In the genomic region with DNA sequence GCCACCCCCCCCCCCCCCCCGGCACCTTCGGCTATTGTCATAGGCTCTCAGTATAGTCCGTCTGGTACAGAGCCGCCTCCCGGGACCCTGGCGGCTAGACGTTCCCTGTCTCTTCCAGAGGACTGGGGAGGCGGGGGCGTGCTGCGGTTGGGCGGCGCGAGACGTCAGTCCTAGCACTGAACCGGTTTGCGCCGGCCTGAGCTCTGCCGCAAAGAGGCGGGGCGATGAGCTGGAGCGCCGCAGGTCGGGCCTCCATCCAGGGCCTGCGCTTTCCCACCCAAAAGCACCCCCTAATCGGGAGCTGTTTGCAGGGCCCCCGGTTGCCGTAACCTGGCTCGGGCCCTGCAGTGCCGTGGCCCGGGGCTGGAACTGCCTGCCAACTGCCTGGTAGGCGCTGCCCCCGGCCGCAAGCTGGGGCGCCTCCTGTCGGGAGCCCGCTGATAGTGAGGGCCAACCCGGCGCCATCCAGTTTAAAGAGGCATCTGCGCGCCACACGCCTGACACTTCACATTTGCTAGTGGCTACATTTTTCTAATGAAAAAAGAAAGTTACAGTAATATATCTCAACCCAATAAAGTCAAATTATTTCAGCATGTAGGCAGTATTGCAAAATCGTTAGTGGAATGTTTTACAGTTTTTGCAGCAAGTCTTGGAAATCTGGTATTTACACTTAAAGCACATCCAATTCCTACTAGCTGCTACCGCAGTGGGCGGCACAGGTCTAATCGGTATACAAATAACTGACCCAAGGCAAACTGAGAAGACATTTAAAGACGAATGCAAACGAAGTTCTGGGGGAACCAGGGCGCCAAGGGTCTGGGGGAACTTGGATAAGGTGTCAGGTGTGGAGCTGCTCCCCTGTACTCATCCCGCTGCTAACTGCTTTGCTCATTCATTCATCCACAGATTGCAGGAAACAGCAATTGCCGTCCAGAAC, we compare ENCODE assay signal across 1 cellular context.
TF ChIP-seq lines count a peak whose summit lies in the region.

No MANE protein-coding gene starts in this region.

TF ChIP-seq in HepG2, 621 proteins besides CTCF, POLR2A, EP300 and RAD21 (continued from another document and continues in another):
- TF ChIP-seq, protein P1, sequence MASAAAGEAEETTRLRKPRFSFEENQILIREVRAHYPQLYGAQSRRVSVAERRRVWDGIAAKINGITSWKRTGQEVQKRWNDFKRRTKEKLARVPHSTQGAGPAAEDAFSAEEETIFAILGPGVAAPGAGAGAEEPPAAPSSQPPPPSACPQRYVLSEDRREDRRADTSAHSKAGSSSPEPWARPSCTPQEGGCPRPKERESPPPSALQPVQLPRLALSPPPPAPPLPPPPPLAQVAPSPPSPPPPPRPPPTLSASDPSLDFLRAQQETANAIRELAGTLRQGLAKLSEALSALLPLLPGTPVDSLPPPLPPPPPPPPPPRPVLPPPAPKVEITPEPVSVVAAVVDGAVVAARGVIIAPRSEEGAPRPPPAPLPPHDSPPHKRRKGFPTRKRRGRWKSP (CRISPR knock-in tag; IDR thresholded peaks at IDR 0.05) = peak; percentile 99
- TF ChIP-seq, protein P2, sequence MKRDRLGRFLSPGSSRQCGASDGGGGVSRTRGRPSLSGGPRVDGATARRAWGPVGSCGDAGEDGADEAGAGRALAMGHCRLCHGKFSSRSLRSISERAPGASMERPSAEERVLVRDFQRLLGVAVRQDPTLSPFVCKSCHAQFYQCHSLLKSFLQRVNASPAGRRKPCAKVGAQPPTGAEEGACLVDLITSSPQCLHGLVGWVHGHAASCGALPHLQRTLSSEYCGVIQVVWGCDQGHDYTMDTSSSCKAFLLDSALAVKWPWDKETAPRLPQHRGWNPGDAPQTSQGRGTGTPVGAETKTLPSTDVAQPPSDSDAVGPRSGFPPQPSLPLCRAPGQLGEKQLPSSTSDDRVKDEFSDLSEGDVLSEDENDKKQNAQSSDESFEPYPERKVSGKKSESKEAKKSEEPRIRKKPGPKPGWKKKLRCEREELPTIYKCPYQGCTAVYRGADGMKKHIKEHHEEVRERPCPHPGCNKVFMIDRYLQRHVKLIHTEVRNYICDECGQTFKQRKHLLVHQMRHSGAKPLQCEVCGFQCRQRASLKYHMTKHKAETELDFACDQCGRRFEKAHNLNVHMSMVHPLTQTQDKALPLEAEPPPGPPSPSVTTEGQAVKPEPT (CRISPR knock-in tag; IDR thresholded peaks at IDR 0.05; ENCODE audit: low read depth) = no peak
- TF ChIP-seq, protein P3, sequence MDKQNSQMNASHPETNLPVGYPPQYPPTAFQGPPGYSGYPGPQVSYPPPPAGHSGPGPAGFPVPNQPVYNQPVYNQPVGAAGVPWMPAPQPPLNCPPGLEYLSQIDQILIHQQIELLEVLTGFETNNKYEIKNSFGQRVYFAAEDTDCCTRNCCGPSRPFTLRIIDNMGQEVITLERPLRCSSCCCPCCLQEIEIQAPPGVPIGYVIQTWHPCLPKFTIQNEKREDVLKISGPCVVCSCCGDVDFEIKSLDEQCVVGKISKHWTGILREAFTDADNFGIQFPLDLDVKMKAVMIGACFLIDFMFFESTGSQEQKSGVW (CRISPR knock-in tag; IDR thresholded peaks at IDR 0.05; ENCODE audit: borderline replicate concordance) = no peak
- TF ChIP-seq KDM6A (CRISPR knock-in tag; IDR thresholded peaks at IDR 0.05; ENCODE audit: low read depth) = no peak
- no peak for TF ChIP-seq PRPF4 (IDR thresholded peaks at IDR 0.05; ENCODE audit: low read depth, low read length, poor library complexity, severe bottlenecking)
- TF ChIP-seq, protein P4, sequence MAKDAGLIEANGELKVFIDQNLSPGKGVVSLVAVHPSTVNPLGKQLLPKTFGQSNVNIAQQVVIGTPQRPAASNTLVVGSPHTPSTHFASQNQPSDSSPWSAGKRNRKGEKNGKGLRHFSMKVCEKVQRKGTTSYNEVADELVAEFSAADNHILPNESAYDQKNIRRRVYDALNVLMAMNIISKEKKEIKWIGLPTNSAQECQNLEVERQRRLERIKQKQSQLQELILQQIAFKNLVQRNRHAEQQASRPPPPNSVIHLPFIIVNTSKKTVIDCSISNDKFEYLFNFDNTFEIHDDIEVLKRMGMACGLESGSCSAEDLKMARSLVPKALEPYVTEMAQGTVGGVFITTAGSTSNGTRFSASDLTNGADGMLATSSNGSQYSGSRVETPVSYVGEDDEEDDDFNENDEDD (CRISPR knock-in tag; IDR thresholded peaks at IDR 0.05; ENCODE audit: borderline replicate concordance) = peak; percentile 66; the same call in 1 of the 2 replicates
- TF ChIP-seq SMAD1 (CRISPR knock-in tag; IDR thresholded peaks at IDR 0.05; ENCODE audit: borderline replicate concordance, low read depth) = no peak
- TF ChIP-seq ZNF496 (CRISPR knock-in tag; IDR thresholded peaks at IDR 0.05; ENCODE audit: insufficient replicate concordance) = no peak
- TF ChIP-seq, protein P5, sequence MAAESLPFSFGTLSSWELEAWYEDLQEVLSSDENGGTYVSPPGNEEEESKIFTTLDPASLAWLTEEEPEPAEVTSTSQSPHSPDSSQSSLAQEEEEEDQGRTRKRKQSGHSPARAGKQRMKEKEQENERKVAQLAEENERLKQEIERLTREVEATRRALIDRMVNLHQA (CRISPR knock-in tag; IDR thresholded peaks at IDR 0.05) = no peak
- TF ChIP-seq RFXAP (CRISPR knock-in tag; IDR thresholded peaks at IDR 0.05; ENCODE audit: borderline replicate concordance) = no peak
- TF ChIP-seq ZNF773 (CRISPR knock-in tag; IDR thresholded peaks at IDR 0.05; ENCODE audit: borderline replicate concordance) = peak; percentile 37; the same call in 1 of the 2 replicates
- TF ChIP-seq SIN3A (IDR thresholded peaks at IDR 0.05; ENCODE audit: borderline replicate concordance, low read depth, low read length) = peak; percentile 53; the same call in 1 of the 2 replicates
- TF ChIP-seq ZNF251 (CRISPR knock-in tag; IDR thresholded peaks at IDR 0.05) = no peak
- no peak; the same call in 1 of the 2 replicates for TF ChIP-seq ZNF703 (CRISPR knock-in tag; IDR thresholded peaks at IDR 0.05; ENCODE audit: borderline replicate concordance)
- TF ChIP-seq, protein P6, sequence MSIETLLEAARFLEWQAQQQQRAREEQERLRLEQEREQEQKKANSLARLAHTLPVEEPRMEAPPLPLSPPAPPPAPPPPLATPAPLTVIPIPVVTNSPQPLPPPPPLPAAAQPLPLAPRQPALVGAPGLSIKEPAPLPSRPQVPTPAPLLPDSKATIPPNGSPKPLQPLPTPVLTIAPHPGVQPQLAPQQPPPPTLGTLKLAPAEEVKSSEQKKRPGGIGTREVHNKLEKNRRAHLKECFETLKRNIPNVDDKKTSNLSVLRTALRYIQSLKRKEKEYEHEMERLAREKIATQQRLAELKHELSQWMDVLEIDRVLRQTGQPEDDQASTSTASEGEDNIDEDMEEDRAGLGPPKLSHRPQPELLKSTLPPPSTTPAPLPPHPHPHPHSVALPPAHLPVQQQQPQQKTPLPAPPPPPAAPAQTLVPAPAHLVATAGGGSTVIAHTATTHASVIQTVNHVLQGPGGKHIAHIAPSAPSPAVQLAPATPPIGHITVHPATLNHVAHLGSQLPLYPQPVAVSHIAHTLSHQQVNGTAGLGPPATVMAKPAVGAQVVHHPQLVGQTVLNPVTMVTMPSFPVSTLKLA (IDR thresholded peaks at IDR 0.05) = no peak
- no peak for TF ChIP-seq ZNF674 (CRISPR knock-in tag; IDR thresholded peaks at IDR 0.05; ENCODE audit: low read depth)
- TF ChIP-seq, protein P7, sequence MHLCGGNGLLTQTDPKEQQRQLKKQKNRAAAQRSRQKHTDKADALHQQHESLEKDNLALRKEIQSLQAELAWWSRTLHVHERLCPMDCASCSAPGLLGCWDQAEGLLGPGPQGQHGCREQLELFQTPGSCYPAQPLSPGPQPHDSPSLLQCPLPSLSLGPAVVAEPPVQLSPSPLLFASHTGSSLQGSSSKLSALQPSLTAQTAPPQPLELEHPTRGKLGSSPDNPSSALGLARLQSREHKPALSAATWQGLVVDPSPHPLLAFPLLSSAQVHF (CRISPR knock-in tag; IDR thresholded peaks at IDR 0.05) = no peak
- TF ChIP-seq, protein P8, sequence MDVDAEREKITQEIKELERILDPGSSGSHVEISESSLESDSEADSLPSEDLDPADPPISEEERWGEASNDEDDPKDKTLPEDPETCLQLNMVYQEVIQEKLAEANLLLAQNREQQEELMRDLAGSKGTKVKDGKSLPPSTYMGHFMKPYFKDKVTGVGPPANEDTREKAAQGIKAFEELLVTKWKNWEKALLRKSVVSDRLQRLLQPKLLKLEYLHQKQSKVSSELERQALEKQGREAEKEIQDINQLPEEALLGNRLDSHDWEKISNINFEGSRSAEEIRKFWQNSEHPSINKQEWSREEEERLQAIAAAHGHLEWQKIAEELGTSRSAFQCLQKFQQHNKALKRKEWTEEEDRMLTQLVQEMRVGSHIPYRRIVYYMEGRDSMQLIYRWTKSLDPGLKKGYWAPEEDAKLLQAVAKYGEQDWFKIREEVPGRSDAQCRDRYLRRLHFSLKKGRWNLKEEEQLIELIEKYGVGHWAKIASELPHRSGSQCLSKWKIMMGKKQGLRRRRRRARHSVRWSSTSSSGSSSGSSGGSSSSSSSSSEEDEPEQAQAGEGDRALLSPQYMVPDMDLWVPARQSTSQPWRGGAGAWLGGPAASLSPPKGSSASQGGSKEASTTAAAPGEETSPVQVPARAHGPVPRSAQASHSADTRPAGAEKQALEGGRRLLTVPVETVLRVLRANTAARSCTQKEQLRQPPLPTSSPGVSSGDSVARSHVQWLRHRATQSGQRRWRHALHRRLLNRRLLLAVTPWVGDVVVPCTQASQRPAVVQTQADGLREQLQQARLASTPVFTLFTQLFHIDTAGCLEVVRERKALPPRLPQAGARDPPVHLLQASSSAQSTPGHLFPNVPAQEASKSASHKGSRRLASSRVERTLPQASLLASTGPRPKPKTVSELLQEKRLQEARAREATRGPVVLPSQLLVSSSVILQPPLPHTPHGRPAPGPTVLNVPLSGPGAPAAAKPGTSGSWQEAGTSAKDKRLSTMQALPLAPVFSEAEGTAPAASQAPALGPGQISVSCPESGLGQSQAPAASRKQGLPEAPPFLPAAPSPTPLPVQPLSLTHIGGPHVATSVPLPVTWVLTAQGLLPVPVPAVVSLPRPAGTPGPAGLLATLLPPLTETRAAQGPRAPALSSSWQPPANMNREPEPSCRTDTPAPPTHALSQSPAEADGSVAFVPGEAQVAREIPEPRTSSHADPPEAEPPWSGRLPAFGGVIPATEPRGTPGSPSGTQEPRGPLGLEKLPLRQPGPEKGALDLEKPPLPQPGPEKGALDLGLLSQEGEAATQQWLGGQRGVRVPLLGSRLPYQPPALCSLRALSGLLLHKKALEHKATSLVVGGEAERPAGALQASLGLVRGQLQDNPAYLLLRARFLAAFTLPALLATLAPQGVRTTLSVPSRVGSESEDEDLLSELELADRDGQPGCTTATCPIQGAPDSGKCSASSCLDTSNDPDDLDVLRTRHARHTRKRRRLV (CRISPR knock-in tag; IDR thresholded peaks at IDR 0.05) = 0 out of 2 replicates have a peak, but pooled peaks have one; percentile 31
- TF ChIP-seq ZNF224 (CRISPR knock-in tag; IDR thresholded peaks at IDR 0.05) = no peak
- TF ChIP-seq, protein P9, sequence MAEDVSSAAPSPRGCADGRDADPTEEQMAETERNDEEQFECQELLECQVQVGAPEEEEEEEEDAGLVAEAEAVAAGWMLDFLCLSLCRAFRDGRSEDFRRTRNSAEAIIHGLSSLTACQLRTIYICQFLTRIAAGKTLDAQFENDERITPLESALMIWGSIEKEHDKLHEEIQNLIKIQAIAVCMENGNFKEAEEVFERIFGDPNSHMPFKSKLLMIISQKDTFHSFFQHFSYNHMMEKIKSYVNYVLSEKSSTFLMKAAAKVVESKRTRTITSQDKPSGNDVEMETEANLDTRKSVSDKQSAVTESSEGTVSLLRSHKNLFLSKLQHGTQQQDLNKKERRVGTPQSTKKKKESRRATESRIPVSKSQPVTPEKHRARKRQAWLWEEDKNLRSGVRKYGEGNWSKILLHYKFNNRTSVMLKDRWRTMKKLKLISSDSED (CRISPR knock-in tag; IDR thresholded peaks at IDR 0.05) = no peak
- peak; percentile 72 for TF ChIP-seq NFYB (CRISPR knock-in tag; IDR thresholded peaks at IDR 0.05)
- TF ChIP-seq, protein P10, sequence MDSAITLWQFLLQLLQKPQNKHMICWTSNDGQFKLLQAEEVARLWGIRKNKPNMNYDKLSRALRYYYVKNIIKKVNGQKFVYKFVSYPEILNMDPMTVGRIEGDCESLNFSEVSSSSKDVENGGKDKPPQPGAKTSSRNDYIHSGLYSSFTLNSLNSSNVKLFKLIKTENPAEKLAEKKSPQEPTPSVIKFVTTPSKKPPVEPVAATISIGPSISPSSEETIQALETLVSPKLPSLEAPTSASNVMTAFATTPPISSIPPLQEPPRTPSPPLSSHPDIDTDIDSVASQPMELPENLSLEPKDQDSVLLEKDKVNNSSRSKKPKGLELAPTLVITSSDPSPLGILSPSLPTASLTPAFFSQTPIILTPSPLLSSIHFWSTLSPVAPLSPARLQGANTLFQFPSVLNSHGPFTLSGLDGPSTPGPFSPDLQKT (CRISPR knock-in tag; IDR thresholded peaks at IDR 0.05; ENCODE audit: borderline replicate concordance) = no peak
- TF ChIP-seq ZNF20 (CRISPR knock-in tag; IDR thresholded peaks at IDR 0.05) = no peak
- no peak for TF ChIP-seq ZKSCAN8 (CRISPR knock-in tag; IDR thresholded peaks at IDR 0.05; ENCODE audit: borderline replicate concordance)
- no peak for TF ChIP-seq RBM39 (IDR thresholded peaks at IDR 0.05; ENCODE audit: low read depth, low read length, poor library complexity, severe bottlenecking)
- no peak for TF ChIP-seq ATAD3A (CRISPR knock-in tag; IDR thresholded peaks at IDR 0.05)
- TF ChIP-seq MAFK (conservative IDR thresholded peaks at IDR 0.05 in 1 of 2, IDR thresholded peaks at IDR 0.05 in 1 of 2; ENCODE audit: low read length in 2 of 2) = no peak
- TF ChIP-seq, protein P11, sequence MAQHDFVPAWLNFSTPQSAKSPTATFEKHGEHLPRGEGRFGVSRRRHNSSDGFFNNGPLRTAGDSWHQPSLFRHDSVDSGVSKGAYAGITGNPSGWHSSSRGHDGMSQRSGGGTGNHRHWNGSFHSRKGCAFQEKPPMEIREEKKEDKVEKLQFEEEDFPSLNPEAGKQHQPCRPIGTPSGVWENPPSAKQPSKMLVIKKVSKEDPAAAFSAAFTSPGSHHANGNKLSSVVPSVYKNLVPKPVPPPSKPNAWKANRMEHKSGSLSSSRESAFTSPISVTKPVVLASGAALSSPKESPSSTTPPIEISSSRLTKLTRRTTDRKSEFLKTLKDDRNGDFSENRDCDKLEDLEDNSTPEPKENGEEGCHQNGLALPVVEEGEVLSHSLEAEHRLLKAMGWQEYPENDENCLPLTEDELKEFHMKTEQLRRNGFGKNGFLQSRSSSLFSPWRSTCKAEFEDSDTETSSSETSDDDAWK (CRISPR knock-in tag; IDR thresholded peaks at IDR 0.05) = no peak
- TF ChIP-seq HDAC6 (IDR thresholded peaks at IDR 0.05; ENCODE audit: low read depth, low read length) = no peak
- TF ChIP-seq TEAD2 (CRISPR knock-in tag; IDR thresholded peaks at IDR 0.05) = no peak
- TF ChIP-seq ZNF558 (CRISPR knock-in tag; IDR thresholded peaks at IDR 0.05; ENCODE audit: borderline replicate concordance) = no peak
